In genomic region chr11:75474878-75475766, GRCh38 we compare ENCODE assay signal across 8 cellular contexts. TPM values are rescaled to one million over a fixed set of nuclear protein-coding genes. Genes with fewer than 3 reads are reported as not detected.
A peak's percentile ranks its signal among the peaks of the same experiment; 100 is the strongest.
DNase-seq lines count a peak whose midpoint lies in the region; ATAC-seq and TF ChIP-seq lines count a peak whose summit lies in the region.

No MANE protein-coding gene starts in this region.

- no peaks in the 10 kb centered on the region for H3K9me3 Mint-ChIP-seq in activated T-cell treated with anti-CD3 and anti-CD28 coated beads, Interleukin-2, amount 50 U/mL, for 24 hours

- peaks cover 0 to 47% (median 28%) of the 10 kb centered on the region in 9 donors for H3K4me1 ChIP-seq in heart right ventricle

- no peaks in the 10 kb centered on the region for H3K9me3 ChIP-seq in heart right ventricle

- POLR2A ChIA-PET in GM10248 (lab: Yijun Ruan, JAX), result no interaction called here

- DNase-seq in GM10248 (ENCODE audit: extremely low spot score) (peak; percentile 59), NOMO-1 (lab: John Stamatoyannopoulos, UW; ENCODE audit: unreplicated experiment in 2 of 2) (peak; percentile 56 to 67), heart right ventricle (peak; percentile 59 to 70)
- peak; percentile 74 for DNase-seq in activated T-cell treated with anti-CD3 and anti-CD28 coated beads, Interleukin-2, amount 50 U/mL, for 24 hours
- peak; percentile 41 for DNase-seq in stimulated activated CD4-positive, alpha-beta T cell treated with anti-CD3 and anti-CD28 coated beads, Interleukin-12 subunit alpha, Interleukin-12 subunit beta, amount 100 ng/mL, for 4 hours

- peaks cover 16% of the 10 kb centered on the region for H3K4me1 Mint-ChIP-seq in activated T-cell treated with anti-CD3 and anti-CD28 coated beads, Interleukin-2, amount 50 U/mL, for 24 hours (ENCODE audit: low read depth)

- H3K27me3 ChIP-seq in heart right ventricle, result no peaks in the 10 kb centered on the region

- H3K36me3 ChIP-seq in heart right ventricle, result no peaks in the 10 kb centered on the region

- no peak for TF ChIP-seq CTCF in GM10248 (IDR thresholded peaks at IDR 0.05; ENCODE audit: control extremely low read depth, extremely low read depth, low read depth, missing control alignments)
- TF ChIP-seq CTCF in heart right ventricle (IDR thresholded peaks at IDR 0.05), result no peak

- H3K27ac ChIP-seq in heart right ventricle, result peak overlapping the region in 8 of 10 donors; percentile 35 to 77 (median 52)

- intact Hi-C loops in heart right ventricle (cut with DNase I), result no loop called here

- ATAC-seq in heart right ventricle (peak; percentile 14 to 73 (median 47)), HG03457 (IDR thresholded peaks at IDR 0.05; ENCODE audit: unreplicated experiment) (no peak), HG02870 (IDR thresholded peaks at IDR 0.05; ENCODE audit: unreplicated experiment) (no peak), GM21381 (IDR thresholded peaks at IDR 0.05; ENCODE audit: unreplicated experiment) (no peak)

- H3K36me3 Mint-ChIP-seq in activated T-cell treated with anti-CD3 and anti-CD28 coated beads, Interleukin-2, amount 50 U/mL, for 24 hours (ENCODE audit: low read depth), result no peaks in the 10 kb centered on the region

- 55 to 61% methylated on average over 16 of the region's 16 CpGs for WGBS in heart right ventricle, 2 donors

- H3K27me3 Mint-ChIP-seq in activated T-cell treated with anti-CD3 and anti-CD28 coated beads, Interleukin-2, amount 50 U/mL, for 24 hours, result no peaks in the 10 kb centered on the region

- H3K27ac Mint-ChIP-seq in activated T-cell treated with anti-CD3 and anti-CD28 coated beads, Interleukin-2, amount 50 U/mL, for 24 hours, result peak overlapping the region; percentile 82

- H3K4me3 ChIP-seq in heart right ventricle, result peak overlapping the region in 6 of 10 donors; percentile 5 to 35 (median 14)

- H3K4me3 Mint-ChIP-seq in activated T-cell treated with anti-CD3 and anti-CD28 coated beads, Interleukin-2, amount 50 U/mL, for 24 hours, result peak overlapping the region; percentile 37

- CTCF ChIA-PET in GM10248 (lab: Yijun Ruan, JAX), result interaction anchor here (0.9 to 1.8 kb wide), 3 partner anchors 29 to 58 kb away, joined by 3 to 4 read pairs (median 4); no protein-coding TSS in a partner anchor

RNA-seq across cellular contexts. Expression of gene KLHL35, which starts 42.1 kb away (rescaled TPM):
- under 1 TPM in 8 of 10 donors, not detected in 2; 0.20 to 0.81 (median 0.37) TPM for total RNA-seq in heart right ventricle
- under 1 TPM; 0.29 to 0.64 TPM for polyA plus RNA-seq in heart right ventricle

RNA-seq across cellular contexts. Expression of gene GDPD5, which starts 50.6 kb away (rescaled TPM):
- 1 to 10 TPM; 3.3 to 8.0 (median 4.1) TPM for total RNA-seq in heart right ventricle
- polyA plus RNA-seq in heart right ventricle, result 10 to 100 TPM in 1 of 2 donors, 1 to 10 TPM in 1; 3.6 to 10.3 TPM

Comparison
In these comparisons a context has a peak if more than half of its experiments do, and no peak if none do; other contexts are left out.
1. ATAC-seq: peak in heart right ventricle (8 of 8); none in HG03457 (single experiment), HG02870 (single experiment) and GM21381 (single experiment).
2. Peak in every context shown above with its lines, with median percentiles within 50 percentile points of each other: DNase-seq.